41 cellular contexts compared by ENCODE assay signal in genomic region chr1:217049081-217049480, GRCh38.
"Had no signal": no experiment of that assay in that cellular context is flagged by ENCODE, and none has a peak within 500 bp of the region (broad histone marks: within the 10 kb centered on the region; RNA-seq: fewer than 3 reads in every experiment).

No MANE protein-coding gene starts in this region.

- H3K4me3 Mint-ChIP-seq: activated naive CD4-positive, alpha-beta T cell treated with anti-CD3 and anti-CD28 coated beads for 36 hours; activated naive CD4-positive, alpha-beta T cell treated with anti-CD3 and anti-CD28 coated beads, Interleukin-2, amount 10 ng/mL, durations not matched to agents 7 days and 5 days; activated naive CD4-positive, alpha-beta T cell treated with anti-CD3 and anti-CD28 coated beads, Interleukin-2, amount 50 U/mL, for 24 hours; activated naive CD8-positive, alpha-beta T cell; activated naive CD8-positive, alpha-beta T cell treated with anti-CD3 and anti-CD28 coated beads for 36 hours; activated naive CD8-positive, alpha-beta T cell treated with anti-CD3 and anti-CD28 coated beads, Interleukin-2, amount 10 ng/mL, durations not matched to agents 7 days and 5 days; activated naive CD8-positive, alpha-beta T cell treated with anti-CD3 and anti-CD28 coated beads, Interleukin-2, amount 50 U/mL, for 24 hours; activated T-cell treated with anti-CD3 and anti-CD28 coated beads, Interleukin-2, amount 50 U/mL, for 24 hours; activated T-cell treated with anti-CD3 and anti-CD28 coated beads, Interleukin-2, amount 50 U/mL, for 4 hours; activated T-cell treated with anti-CD3 and anti-CD28 coated beads, Interleukin-2, amount 50 U/mL, for 72 hours; activated T-helper 1 cell treated with anti-CD3 and anti-CD28 coated beads, Interleukin-12 subunit alpha, Interleukin-12 subunit beta, Interleukin-2, Interleukin-4 antibody, amounts not matched to agents 30 ng/mL and 10 ng/mL and 1 ng/mL, durations not matched to agents 14 hours and 24 hours and 36 hours; activated T-helper 17 cell treated with anti-CD3 and anti-CD28 coated beads, Interleukin-2, amount 50 U/mL, for 72 hours; brain; central memory CD8-positive, alpha-beta T cell had no signal

- DNase-seq: activated effector memory CD4-positive, alpha-beta T cell treated with anti-CD3 and anti-CD28 coated beads, Interleukin-2, amount 50 U/mL, for 16 hours; activated effector memory CD4-positive, alpha-beta T cell treated with Interleukin-2 at 50 U/mL for 16 hours; activated gamma-delta T cell; activated gamma-delta T cell treated with Interleukin-2 at 50 U/mL for 16 hours; activated naive CD4-positive, alpha-beta T cell; activated naive CD4-positive, alpha-beta T cell treated with anti-CD3 and anti-CD28 coated beads for 36 hours; activated naive CD4-positive, alpha-beta T cell treated with anti-CD3 and anti-CD28 coated beads, Interleukin-2, amount 10 ng/mL, durations not matched to agents 7 days and 5 days; activated naive CD4-positive, alpha-beta T cell treated with anti-CD3 and anti-CD28 coated beads, Interleukin-2, amount 50 U/mL, for 16 hours; activated naive CD4-positive, alpha-beta T cell treated with Interleukin-2 at 50 U/mL for 16 hours; activated naive CD8-positive, alpha-beta T cell treated with anti-CD3 and anti-CD28 coated beads for 36 hours; activated naive CD8-positive, alpha-beta T cell treated with anti-CD3 and anti-CD28 coated beads, Interleukin-2, amount 10 ng/mL, durations not matched to agents 7 days and 5 days; activated naive CD8-positive, alpha-beta T cell treated with anti-CD3 and anti-CD28 coated beads, Interleukin-2, amount 50 U/mL, for 24 hours; activated T-cell treated with anti-CD3 and anti-CD28 coated beads for 4 hours; activated T-cell treated with anti-CD3 and anti-CD28 coated beads, Interleukin-2, amount 50 U/mL, for 1 hour; activated T-cell treated with anti-CD3 and anti-CD28 coated beads, Interleukin-2, amount 50 U/mL, for 24 hours; activated T-cell treated with anti-CD3 and anti-CD28 coated beads, Interleukin-2, amount 50 U/mL, for 4 hours; activated T-cell treated with anti-CD3 and anti-CD28 coated beads, Interleukin-2, amount 50 U/mL, for 48 hours; activated T-cell treated with anti-CD3 and anti-CD28 coated beads, Interleukin-2, amount 50 U/mL, for 72 hours; adrenal gland; amniotic stem cell; amygdala; anterior cingulate cortex; aorta; brain microvascular endothelial cell; caudate nucleus; central memory CD4-positive, alpha-beta T cell; cerebellar nuclear complex had no signal

- H3K27ac ChIP-seq: adrenal gland, ascending aorta, body of pancreas, brain microvascular endothelial cell, breast epithelium, cardiac muscle cell had no signal

- H3K4me1 ChIP-seq: adrenal gland, ascending aorta, body of pancreas, breast epithelium had no signal

- H3K27me3 Mint-ChIP-seq: activated naive CD4-positive, alpha-beta T cell treated with anti-CD3 and anti-CD28 coated beads, Interleukin-2, amount 10 ng/mL, durations not matched to agents 7 days and 5 days; activated naive CD4-positive, alpha-beta T cell treated with anti-CD3 and anti-CD28 coated beads, Interleukin-2, amount 50 U/mL, for 24 hours; activated naive CD8-positive, alpha-beta T cell; activated naive CD8-positive, alpha-beta T cell treated with anti-CD3 and anti-CD28 coated beads for 36 hours; activated naive CD8-positive, alpha-beta T cell treated with anti-CD3 and anti-CD28 coated beads, Interleukin-2, amount 10 ng/mL, durations not matched to agents 7 days and 5 days; activated naive CD8-positive, alpha-beta T cell treated with anti-CD3 and anti-CD28 coated beads, Interleukin-2, amount 50 U/mL, for 24 hours; activated T-cell treated with anti-CD3 and anti-CD28 coated beads, Interleukin-2, amount 50 U/mL, for 24 hours; activated T-helper 17 cell treated with anti-CD3 and anti-CD28 coated beads, Interleukin-2, amount 50 U/mL, for 72 hours; brain; central memory CD8-positive, alpha-beta T cell had no signal

- H3K27me3 ChIP-seq: adrenal gland, ascending aorta, body of pancreas, brain microvascular endothelial cell, breast epithelium, cardiac muscle cell had no signal

- H3K27ac Mint-ChIP-seq: activated naive CD4-positive, alpha-beta T cell treated with anti-CD3 and anti-CD28 coated beads for 36 hours; activated naive CD4-positive, alpha-beta T cell treated with anti-CD3 and anti-CD28 coated beads, Interleukin-2, amount 10 ng/mL, durations not matched to agents 7 days and 5 days; activated naive CD4-positive, alpha-beta T cell treated with anti-CD3 and anti-CD28 coated beads, Interleukin-2, amount 50 U/mL, for 24 hours; activated naive CD4-positive, alpha-beta T cell treated with anti-CD3 and anti-CD28 coated beads, Interleukin-2, amount 50 U/mL, for 72 hours; activated naive CD8-positive, alpha-beta T cell; activated naive CD8-positive, alpha-beta T cell treated with anti-CD3 and anti-CD28 coated beads for 36 hours; activated naive CD8-positive, alpha-beta T cell treated with anti-CD3 and anti-CD28 coated beads, Interleukin-2, amount 10 ng/mL, durations not matched to agents 7 days and 5 days; activated naive CD8-positive, alpha-beta T cell treated with anti-CD3 and anti-CD28 coated beads, Interleukin-2, amount 50 U/mL, for 24 hours; activated T-cell treated with anti-CD3 and anti-CD28 coated beads, Interleukin-2, amount 50 U/mL, for 24 hours; activated T-cell treated with anti-CD3 and anti-CD28 coated beads, Interleukin-2, amount 50 U/mL, for 72 hours; activated T-helper 1 cell treated with anti-CD3 and anti-CD28 coated beads, Interleukin-12 subunit alpha, Interleukin-12 subunit beta, Interleukin-2, Interleukin-4 antibody, amounts not matched to agents 30 ng/mL and 10 ng/mL and 1 ng/mL, durations not matched to agents 14 hours and 24 hours and 36 hours; activated T-helper 17 cell treated with anti-CD3 and anti-CD28 coated beads, Interleukin-2, amount 50 U/mL, for 72 hours; activated T-helper 2 cell treated with anti-CD3 and anti-CD28 coated beads, Interferon-gamma antibody, Interleukin-2, Interleukin-4, amounts not matched to agents 10 μg/mL and 5 μg/mL and 100 μg/mL, durations not matched to agents 14 hours and 24 hours and 36 hours; brain had no signal

- FAIRE-seq: astrocyte, bronchial epithelial cell had no signal

- H3K36me3 ChIP-seq: adrenal gland, ascending aorta, brain microvascular endothelial cell, breast epithelium, cardiac muscle cell had no signal

- ATAC-seq: activated naive CD4-positive, alpha-beta T cell treated with anti-CD3 and anti-CD28 coated beads, Interleukin-2, amount 50 U/mL, for 72 hours; activated naive CD8-positive, alpha-beta T cell treated with anti-CD3 and anti-CD28 coated beads, Interleukin-2, amount 50 U/mL, for 24 hours; activated T-cell treated with anti-CD3 and anti-CD28 coated beads, Interleukin-2, amount 50 U/mL, for 4 hours; activated T-cell treated with anti-CD3 and anti-CD28 coated beads, Interleukin-2, amount 50 U/mL, for 72 hours; activated T-helper 17 cell treated with anti-CD3 and anti-CD28 coated beads, Interleukin-2, amount 50 U/mL, for 72 hours; body of pancreas had no signal

- H3K36me3 Mint-ChIP-seq: activated naive CD4-positive, alpha-beta T cell treated with anti-CD3 and anti-CD28 coated beads, Interleukin-2, amount 10 ng/mL, durations not matched to agents 7 days and 5 days; activated naive CD4-positive, alpha-beta T cell treated with anti-CD3 and anti-CD28 coated beads, Interleukin-2, amount 50 U/mL, for 24 hours; activated naive CD4-positive, alpha-beta T cell treated with anti-CD3 and anti-CD28 coated beads, Interleukin-2, amount 50 U/mL, for 72 hours; activated naive CD8-positive, alpha-beta T cell; activated naive CD8-positive, alpha-beta T cell treated with anti-CD3 and anti-CD28 coated beads for 36 hours; activated naive CD8-positive, alpha-beta T cell treated with anti-CD3 and anti-CD28 coated beads, Interleukin-2, amount 10 ng/mL, durations not matched to agents 7 days and 5 days had no signal

- H3K9me3 ChIP-seq: adrenal gland, ascending aorta, body of pancreas, breast epithelium had no signal

- H3K4me3 ChIP-seq: adrenal gland, ascending aorta, body of pancreas, breast epithelium, cardiac muscle cell had no signal

- H3K9me3 Mint-ChIP-seq: activated naive CD4-positive, alpha-beta T cell treated with anti-CD3 and anti-CD28 coated beads, Interleukin-2, amount 50 U/mL, for 24 hours; activated naive CD8-positive, alpha-beta T cell treated with anti-CD3 and anti-CD28 coated beads for 36 hours; activated naive CD8-positive, alpha-beta T cell treated with anti-CD3 and anti-CD28 coated beads, Interleukin-2, amount 10 ng/mL, durations not matched to agents 7 days and 5 days; activated naive CD8-positive, alpha-beta T cell treated with anti-CD3 and anti-CD28 coated beads, Interleukin-2, amount 50 U/mL, for 24 hours; activated T-cell treated with anti-CD3 and anti-CD28 coated beads, Interleukin-2, amount 50 U/mL, for 24 hours; activated T-cell treated with anti-CD3 and anti-CD28 coated beads, Interleukin-2, amount 50 U/mL, for 4 hours; activated T-helper 1 cell treated with anti-CD3 and anti-CD28 coated beads, Interleukin-12 subunit alpha, Interleukin-12 subunit beta, Interleukin-2, Interleukin-4 antibody, amounts not matched to agents 30 ng/mL and 10 ng/mL and 1 ng/mL, durations not matched to agents 14 hours and 24 hours and 36 hours; activated T-helper 2 cell treated with anti-CD3 and anti-CD28 coated beads, Interferon-gamma antibody, Interleukin-2, Interleukin-4, amounts not matched to agents 10 μg/mL and 5 μg/mL and 100 μg/mL, durations not matched to agents 14 hours and 24 hours and 36 hours had no signal

- H3K4me1 Mint-ChIP-seq: activated naive CD4-positive, alpha-beta T cell treated with anti-CD3 and anti-CD28 coated beads, Interleukin-2, amount 10 ng/mL, durations not matched to agents 7 days and 5 days; activated naive CD4-positive, alpha-beta T cell treated with anti-CD3 and anti-CD28 coated beads, Interleukin-2, amount 50 U/mL, for 24 hours; activated naive CD8-positive, alpha-beta T cell treated with anti-CD3 and anti-CD28 coated beads for 36 hours; activated naive CD8-positive, alpha-beta T cell treated with anti-CD3 and anti-CD28 coated beads, Interleukin-2, amount 10 ng/mL, durations not matched to agents 7 days and 5 days; activated naive CD8-positive, alpha-beta T cell treated with anti-CD3 and anti-CD28 coated beads, Interleukin-2, amount 50 U/mL, for 24 hours; activated T-helper 17 cell treated with anti-CD3 and anti-CD28 coated beads, Interleukin-2, amount 50 U/mL, for 72 hours; central memory CD8-positive, alpha-beta T cell had no signal
